ENCODE assay signal across 1 cellular context in genomic region chr19:15268928-15269253, GRCh38.
TF ChIP-seq lines count a peak whose summit lies in the region.

No MANE protein-coding gene starts in this region.

TF ChIP-seq in liver, 16 proteins besides CTCF, POLR2A, EP300 and RAD21 (continued from another document):
- TF ChIP-seq ZBTB33 (IDR thresholded peaks at IDR 0.05) (no peak), MAX (IDR thresholded peaks at IDR 0.05) (no peak), HNF4G (IDR thresholded peaks at IDR 0.05) (no peak)
- TF ChIP-seq, protein P1, sequence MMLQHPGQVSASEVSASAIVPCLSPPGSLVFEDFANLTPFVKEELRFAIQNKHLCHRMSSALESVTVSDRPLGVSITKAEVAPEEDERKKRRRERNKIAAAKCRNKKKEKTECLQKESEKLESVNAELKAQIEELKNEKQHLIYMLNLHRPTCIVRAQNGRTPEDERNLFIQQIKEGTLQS (IDR thresholded peaks at IDR 0.05) = no peak
- TF ChIP-seq, protein P2, sequence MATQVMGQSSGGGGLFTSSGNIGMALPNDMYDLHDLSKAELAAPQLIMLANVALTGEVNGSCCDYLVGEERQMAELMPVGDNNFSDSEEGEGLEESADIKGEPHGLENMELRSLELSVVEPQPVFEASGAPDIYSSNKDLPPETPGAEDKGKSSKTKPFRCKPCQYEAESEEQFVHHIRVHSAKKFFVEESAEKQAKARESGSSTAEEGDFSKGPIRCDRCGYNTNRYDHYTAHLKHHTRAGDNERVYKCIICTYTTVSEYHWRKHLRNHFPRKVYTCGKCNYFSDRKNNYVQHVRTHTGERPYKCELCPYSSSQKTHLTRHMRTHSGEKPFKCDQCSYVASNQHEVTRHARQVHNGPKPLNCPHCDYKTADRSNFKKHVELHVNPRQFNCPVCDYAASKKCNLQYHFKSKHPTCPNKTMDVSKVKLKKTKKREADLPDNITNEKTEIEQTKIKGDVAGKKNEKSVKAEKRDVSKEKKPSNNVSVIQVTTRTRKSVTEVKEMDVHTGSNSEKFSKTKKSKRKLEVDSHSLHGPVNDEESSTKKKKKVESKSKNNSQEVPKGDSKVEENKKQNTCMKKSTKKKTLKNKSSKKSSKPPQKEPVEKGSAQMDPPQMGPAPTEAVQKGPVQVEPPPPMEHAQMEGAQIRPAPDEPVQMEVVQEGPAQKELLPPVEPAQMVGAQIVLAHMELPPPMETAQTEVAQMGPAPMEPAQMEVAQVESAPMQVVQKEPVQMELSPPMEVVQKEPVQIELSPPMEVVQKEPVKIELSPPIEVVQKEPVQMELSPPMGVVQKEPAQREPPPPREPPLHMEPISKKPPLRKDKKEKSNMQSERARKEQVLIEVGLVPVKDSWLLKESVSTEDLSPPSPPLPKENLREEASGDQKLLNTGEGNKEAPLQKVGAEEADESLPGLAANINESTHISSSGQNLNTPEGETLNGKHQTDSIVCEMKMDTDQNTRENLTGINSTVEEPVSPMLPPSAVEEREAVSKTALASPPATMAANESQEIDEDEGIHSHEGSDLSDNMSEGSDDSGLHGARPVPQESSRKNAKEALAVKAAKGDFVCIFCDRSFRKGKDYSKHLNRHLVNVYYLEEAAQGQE (IDR thresholded peaks at IDR 0.05) = no peak
